Comparison of ENCODE assay signal across 1 cellular context in the genomic region with DNA sequence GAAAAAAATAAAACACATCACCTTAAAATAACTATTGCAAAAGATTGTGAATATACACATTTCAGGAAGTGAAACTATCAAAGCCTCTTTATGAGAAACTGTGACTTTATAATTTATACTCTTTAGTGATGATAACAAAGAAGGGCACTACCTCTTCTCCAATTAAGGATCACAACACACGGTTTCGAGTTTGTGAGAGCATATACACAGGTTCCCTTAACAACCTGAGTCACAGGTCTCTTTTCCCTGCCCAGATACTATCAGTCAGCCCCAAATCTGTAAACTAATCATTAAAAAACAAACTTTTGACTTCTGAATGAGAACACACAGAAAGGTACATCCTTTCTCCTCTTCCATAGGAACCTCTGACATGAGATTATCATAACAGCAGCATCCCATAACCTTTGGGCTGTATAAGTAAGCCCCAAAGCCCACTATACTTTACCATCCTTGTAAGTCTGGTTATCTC.
TF ChIP-seq lines count a peak whose summit lies in the region.

No MANE protein-coding gene starts in this region.

TF ChIP-seq in HepG2, 621 proteins besides CTCF, POLR2A, EP300 and RAD21 (continued from another document):
- TF ChIP-seq, protein P1, sequence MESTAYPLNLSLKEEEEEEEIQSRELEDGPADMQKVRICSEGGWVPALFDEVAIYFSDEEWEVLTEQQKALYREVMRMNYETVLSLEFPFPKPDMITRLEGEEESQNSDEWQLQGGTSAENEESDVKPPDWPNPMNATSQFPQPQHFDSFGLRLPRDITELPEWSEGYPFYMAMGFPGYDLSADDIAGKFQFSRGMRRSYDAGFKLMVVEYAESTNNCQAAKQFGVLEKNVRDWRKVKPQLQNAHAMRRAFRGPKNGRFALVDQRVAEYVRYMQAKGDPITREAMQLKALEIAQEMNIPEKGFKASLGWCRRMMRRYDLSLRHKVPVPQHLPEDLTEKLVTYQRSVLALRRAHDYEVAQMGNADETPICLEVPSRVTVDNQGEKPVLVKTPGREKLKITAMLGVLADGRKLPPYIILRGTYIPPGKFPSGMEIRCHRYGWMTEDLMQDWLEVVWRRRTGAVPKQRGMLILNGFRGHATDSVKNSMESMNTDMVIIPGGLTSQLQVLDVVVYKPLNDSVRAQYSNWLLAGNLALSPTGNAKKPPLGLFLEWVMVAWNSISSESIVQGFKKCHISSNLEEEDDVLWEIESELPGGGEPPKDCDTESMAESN (CRISPR knock-in tag; conservative IDR thresholded peaks at IDR 0.05), result no peak
- no peak for TF ChIP-seq SOX6 (IDR thresholded peaks at IDR 0.05)
- no peak for TF ChIP-seq SOX6 (CRISPR knock-in tag; IDR thresholded peaks at IDR 0.05)
- TF ChIP-seq ZNF180 (CRISPR knock-in tag; IDR thresholded peaks at IDR 0.05; ENCODE audit: borderline replicate concordance, low read depth), result no peak
- no peak for TF ChIP-seq CENPX (CRISPR knock-in tag; IDR thresholded peaks at IDR 0.05)
- TF ChIP-seq ZFP1 (CRISPR knock-in tag; IDR thresholded peaks at IDR 0.05), result no peak
- no peak for TF ChIP-seq ZNF484 (CRISPR knock-in tag; IDR thresholded peaks at IDR 0.05; ENCODE audit: borderline replicate concordance, low read depth)
TF ChIP-seq in HepG2: peak in this region for 0.
